In the genomic region with DNA sequence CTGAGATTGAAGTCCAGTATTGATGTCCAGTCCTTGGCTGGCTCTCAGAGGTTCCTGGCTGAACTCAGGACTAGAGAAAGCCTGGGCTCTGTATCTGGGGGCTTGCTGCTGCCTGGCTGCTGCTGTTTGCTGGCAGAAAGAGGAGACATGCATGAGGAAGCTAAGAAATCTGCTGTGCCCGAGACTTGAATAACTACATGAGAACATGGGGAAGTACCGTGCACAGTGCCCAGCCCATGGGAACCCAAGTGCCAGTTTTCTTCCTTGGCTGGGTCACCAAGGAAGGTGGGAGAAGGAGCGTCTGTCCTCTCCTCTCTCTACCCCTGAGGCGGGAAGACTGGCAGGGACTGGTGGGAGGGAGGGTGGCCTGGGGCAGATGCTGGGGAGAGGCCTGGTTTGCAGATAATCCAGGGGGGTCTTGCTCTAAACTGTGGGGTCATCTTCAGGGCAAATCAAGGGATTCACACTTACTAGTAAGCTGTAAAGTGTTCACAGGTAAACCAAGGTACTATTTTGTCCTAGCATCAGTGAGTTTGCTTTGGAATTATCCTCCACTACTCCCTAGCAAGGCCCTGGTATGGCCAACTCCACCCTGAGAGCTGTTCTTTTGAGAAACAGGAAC, we compare ENCODE assay signal across 9 cellular contexts. TPM values are rescaled to one million over a fixed set of nuclear protein-coding genes. Genes with fewer than 3 reads are reported as not detected.
A peak's percentile ranks its signal among the peaks of the same experiment; 100 is the strongest.
DNase-seq lines count a peak whose midpoint lies in the region; ATAC-seq and TF ChIP-seq lines count a peak whose summit lies in the region.
"Had no signal": no experiment of that assay in that cellular context is flagged by ENCODE, and none has a peak within 500 bp of the region (broad histone marks: within the 10 kb centered on the region; RNA-seq: fewer than 3 reads in every experiment).

No MANE protein-coding gene starts in this region.

- no peaks in the 10 kb centered on the region for H4K20me1 ChIP-seq in OCI-LY1 (ENCODE audit: insufficient read depth, low read length)

- peak overlapping the region; percentile 37 for H3K27ac ChIP-seq in CD4-positive, alpha-beta T cell (ENCODE audit: low read depth, low read length)
- H3K27ac ChIP-seq in OCI-LY1 (ENCODE audit: low read depth, low read length, poor library complexity, severe bottlenecking): peak overlapping the region; percentile 92
- H3K27ac ChIP-seq in parathyroid adenoma: peak overlapping the region; percentile 4
- H3K27ac ChIP-seq in CD8-positive, alpha-beta memory T cell (ENCODE audit: low read depth, low read length): no peak overlapping the region
- H3K27ac ChIP-seq: cardiac muscle cell had no signal

- peaks cover 49% of the 10 kb centered on the region for H3K4me1 Mint-ChIP-seq in CD4-positive, alpha-beta T cell (ENCODE audit: low read depth)
- H3K4me1 Mint-ChIP-seq in CD8-positive, alpha-beta memory T cell: peaks cover 16 to 41% (median 19%) of the 10 kb centered on the region in 3 donors

- peaks cover 5% of the 10 kb centered on the region for H3K36me3 Mint-ChIP-seq in CD4-positive, alpha-beta T cell (ENCODE audit: low read depth)
- H3K36me3 Mint-ChIP-seq in CD8-positive, alpha-beta memory T cell: peaks cover under 1 to 10% (median 4%) of the 10 kb centered on the region in 3 donors

- peaks cover 27% of the 10 kb centered on the region for H3K4me1 ChIP-seq in OCI-LY1 (ENCODE audit: insufficient read depth, low read length, severe bottlenecking)
- no peaks in the 10 kb centered on the region for H3K4me1 ChIP-seq in parathyroid adenoma
- H3K4me1 ChIP-seq in CD8-positive, alpha-beta memory T cell (ENCODE audit: insufficient read depth, low read length): peaks cover 14% of the 10 kb centered on the region

- POLR2A ChIA-PET in CD4-positive, alpha-beta T cell (lab: Charles Lee): interaction anchor here (1.5 to 17.9 kb wide), 3 partner anchors 8 to 21 kb away, joined by 5 to 816 read pairs (median 25); partner anchors contain the start of gene ZFP36L1
- POLR2A ChIA-PET in CD8-positive, alpha-beta memory T cell (lab: Charles Lee): interaction anchor here (0.5 to 1.5 kb wide), 4 partner anchors 9 to 15 kb away, joined by 3 to 9 read pairs (median 6); partner anchors contain the start of gene ZFP36L1

- H3F3A ChIP-seq in OCI-LY1 (ENCODE audit: insufficient read depth, low read length): peaks cover 10% of the 10 kb centered on the region; the same call in 1 of the 2 replicates

- H3K9me2 ChIP-seq in OCI-LY1 (ENCODE audit: low read depth, low read length): no peaks in the 10 kb centered on the region

- H3K27me3 Mint-ChIP-seq in CD4-positive, alpha-beta T cell: no peaks in the 10 kb centered on the region
- no peaks in the 10 kb centered on the region for H3K27me3 Mint-ChIP-seq in CD8-positive, alpha-beta memory T cell

- H2AFZ ChIP-seq in OCI-LY1 (ENCODE audit: low read length): no peak overlapping the region
- H2AFZ ChIP-seq in parathyroid adenoma: no peak overlapping the region

- H3K4me3 Mint-ChIP-seq in CD4-positive, alpha-beta T cell: peak overlapping the region; percentile 38
- H3K4me3 Mint-ChIP-seq in CD8-positive, alpha-beta memory T cell: no peak overlapping the region

- intact Hi-C loops in CD4-positive, alpha-beta T cell (cut with DNase I, micrococcal nuclease): no loop called here

- H3K27ac Mint-ChIP-seq in CD4-positive, alpha-beta T cell: peak overlapping the region; percentile 42
- H3K27ac Mint-ChIP-seq in CD8-positive, alpha-beta memory T cell: peak overlapping the region in 3 of 8 donors; percentile 14 to 54 (median 29)

- peak overlapping the region; percentile 65 for H3K9ac ChIP-seq in OCI-LY1 (ENCODE audit: low read length)
- H3K9ac ChIP-seq in parathyroid adenoma: no peak overlapping the region

- no peak for TF ChIP-seq CTCF in CD4-positive, alpha-beta T cell (IDR thresholded peaks at IDR 0.05)
- TF ChIP-seq CTCF in OCI-LY1 (IDR thresholded peaks at IDR 0.05; ENCODE audit: low read length) (no peak), parathyroid adenoma (IDR thresholded peaks at IDR 0.05) (no peak)

- CTCF ChIA-PET in CD4-positive, alpha-beta T cell (lab: Charles Lee): no interaction called here
- CTCF ChIA-PET in CD8-positive, alpha-beta memory T cell (lab: Charles Lee): interaction anchor here (1.8 to 2.8 kb wide), 3 partner anchors 9 to 17 kb away, joined by 6 to 16 read pairs (median 14); no protein-coding TSS in a partner anchor

- peaks cover 5% of the 10 kb centered on the region for H3K9me3 Mint-ChIP-seq in CD4-positive, alpha-beta T cell
- H3K9me3 Mint-ChIP-seq in CD8-positive, alpha-beta memory T cell: peaks cover 0 to 7% (median 6%) of the 10 kb centered on the region in 5 donors

- no peaks in the 10 kb centered on the region for H3K27me3 ChIP-seq in CD4-positive, alpha-beta T cell (ENCODE audit: control insufficient read depth, insufficient read depth, low read length)
- H3K27me3 ChIP-seq in OCI-LY1 (ENCODE audit: insufficient read depth, low read length): no peaks in the 10 kb centered on the region
- no peaks in the 10 kb centered on the region for H3K27me3 ChIP-seq in parathyroid adenoma (ENCODE audit: control insufficient read depth, insufficient read depth, low read length)
- no peaks in the 10 kb centered on the region for H3K27me3 ChIP-seq in CD8-positive, alpha-beta memory T cell (ENCODE audit: insufficient read depth, low read length, poor library complexity, severe bottlenecking)
- H3K27me3 ChIP-seq: cardiac muscle cell had no signal

- no peak for DNase-seq in CD4-positive, alpha-beta T cell
- DNase-seq in cerebellum (ENCODE audit: low spot score) (no peak), SKM-1 treated with dmso at 0.1 percent for 144 hours (lab: John Stamatoyannopoulos, UW; ENCODE audit: unreplicated experiment) (no peak)
- DNase-seq in activated CD4-positive, alpha-beta T cell treated with anti-CD3 and anti-CD28 coated beads for 1 hour: no peak
- DNase-seq in CD8-positive, alpha-beta memory T cell: no peak

- ATAC-seq in CD4-positive, alpha-beta T cell (ENCODE audit: poor library complexity): no peak
- peak; percentile 52 for ATAC-seq in esophagus mucosa

- no peaks in the 10 kb centered on the region for H3K79me2 ChIP-seq in OCI-LY1 (ENCODE audit: insufficient read depth, low read length)
- H3K79me2 ChIP-seq in parathyroid adenoma: no peaks in the 10 kb centered on the region

- peaks cover 2% of the 10 kb centered on the region for H3K9me3 ChIP-seq in CD4-positive, alpha-beta T cell (ENCODE audit: control insufficient read depth, low read length)
- H3K9me3 ChIP-seq in OCI-LY1 (ENCODE audit: low read length): peaks cover 11% of the 10 kb centered on the region
- no peaks in the 10 kb centered on the region for H3K9me3 ChIP-seq in parathyroid adenoma (ENCODE audit: control insufficient read depth, low read length)
- peaks cover 4% of the 10 kb centered on the region for H3K9me3 ChIP-seq in CD8-positive, alpha-beta memory T cell (ENCODE audit: low read length)

- H3K4me2 ChIP-seq in OCI-LY1 (ENCODE audit: low read length) (peak overlapping the region; percentile 56), parathyroid adenoma (ENCODE audit: low read length) (no peak overlapping the region)

- H3K4me3 ChIP-seq in OCI-LY1 (ENCODE audit: low read depth, low read length, poor library complexity, severe bottlenecking): peak overlapping the region; percentile 26
- H3K4me3 ChIP-seq in parathyroid adenoma (ENCODE audit: low read depth, low read length): no peak overlapping the region
- no peak overlapping the region for H3K4me3 ChIP-seq in CD8-positive, alpha-beta memory T cell (ENCODE audit: low read length)
- H3K4me3 ChIP-seq: cardiac muscle cell had no signal

- H3K36me3 ChIP-seq in OCI-LY1 (ENCODE audit: insufficient read depth, low read length) (no peaks in the 10 kb centered on the region), parathyroid adenoma (ENCODE audit: control insufficient read depth, insufficient read depth, low read length) (no peaks in the 10 kb centered on the region)
- H3K36me3 ChIP-seq in CD8-positive, alpha-beta memory T cell (ENCODE audit: insufficient read depth, low read length): no peaks in the 10 kb centered on the region
- H3K36me3 ChIP-seq: cardiac muscle cell had no signal

RNA-seq across cellular contexts. Expression of gene ZFP36L1, which starts 13.8 kb away (rescaled TPM):
- 100 to 1,000 TPM; 254 to 258 TPM for total RNA-seq in CD4-positive, alpha-beta T cell
- total RNA-seq in esophagus mucosa (151 TPM), cerebellum (26.4 TPM)
- 100 to 1,000 TPM; 128 to 133 TPM for total RNA-seq in CD8-positive, alpha-beta memory T cell
- polyA plus RNA-seq in CD8-positive, alpha-beta memory T cell: 124 TPM
